16 cellular contexts compared by ENCODE assay signal in the genomic region with DNA sequence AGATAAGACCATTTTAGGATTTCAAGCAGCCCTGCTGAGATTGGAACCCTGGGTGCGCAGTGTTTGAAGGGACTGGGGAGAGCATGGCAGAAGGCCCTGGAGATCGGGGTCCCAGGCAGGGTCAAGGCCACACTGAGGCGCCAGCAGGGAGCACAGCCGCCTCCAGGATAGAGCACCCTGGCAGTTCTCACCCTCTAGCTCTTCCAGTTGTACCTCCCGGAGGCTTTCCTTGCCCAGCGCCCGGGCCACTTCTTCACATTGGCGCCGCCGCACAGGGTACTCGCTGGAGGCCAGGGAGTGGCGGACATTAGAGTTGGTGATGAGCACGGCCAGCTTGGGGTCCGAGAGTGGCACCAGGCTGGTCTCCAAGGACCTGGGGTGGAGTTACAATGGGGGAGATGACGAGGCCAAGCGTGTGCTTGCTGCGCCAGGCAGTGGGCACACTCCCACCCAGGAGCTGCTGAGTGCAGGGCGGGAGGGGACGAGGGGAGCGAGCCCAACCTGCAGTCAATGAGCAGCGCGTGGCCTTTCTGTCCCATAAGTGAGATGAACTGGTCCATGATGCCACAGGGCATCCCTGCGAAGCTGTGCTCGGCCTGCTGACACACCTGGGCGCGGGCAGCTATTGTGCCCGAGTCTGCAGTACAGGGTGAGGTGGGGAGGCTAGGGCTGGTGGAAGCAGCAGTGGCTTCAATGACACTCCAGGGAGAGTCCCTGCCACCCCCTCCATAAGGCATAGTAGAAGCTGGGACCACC. TPM values are rescaled to one million over a fixed set of nuclear protein-coding genes. Genes with fewer than 3 reads are reported as not detected.
DNase-seq lines count a peak whose midpoint lies in the region; ATAC-seq and TF ChIP-seq lines count a peak whose summit lies in the region.
"Had no signal": no experiment of that assay in that cellular context is flagged by ENCODE, and none has a peak within 500 bp of the region (broad histone marks: within the 10 kb centered on the region; RNA-seq: fewer than 3 reads in every experiment).

No MANE protein-coding gene starts in this region.

- H3K27ac ChIP-seq in lower lobe of right lung (no peak overlapping the region), OCI-LY7 (ENCODE audit: low read depth, low read length, poor library complexity, severe bottlenecking) (no peak overlapping the region), SK-N-SH (ENCODE audit: low read depth in 2 of 2, low read length in 1 of 2) (no peak overlapping the region)

- no peaks in the 10 kb centered on the region for H3K9me3 Mint-ChIP-seq in activated CD4-positive, alpha-beta memory T cell treated with anti-CD3 and anti-CD28 coated beads for 36 hours
- no peaks in the 10 kb centered on the region for H3K9me3 Mint-ChIP-seq in stimulated activated naive B cell treated with anti-CD40 and anti-IgM and Interleukin-4, amounts not matched to agents 10 μg/mL and 1 μg/mL and 100 μg/mL, for 72 hours

- H4K20me1 ChIP-seq in OCI-LY7 (ENCODE audit: insufficient read depth, low read length), result no peaks in the 10 kb centered on the region
- H4K20me1 ChIP-seq in SK-N-SH (ENCODE audit: insufficient read depth), result no peaks in the 10 kb centered on the region

- H3K79me2 ChIP-seq in OCI-LY7 (ENCODE audit: insufficient read depth, low read depth, low read length) (no peaks in the 10 kb centered on the region), SK-N-SH (ENCODE audit: insufficient read depth) (no peaks in the 10 kb centered on the region)

- intact Hi-C loops in left ventricle myocardium superior (cut with micrococcal nuclease) (no loop called here), Right ventricle myocardium superior (cut with DNase I) (no loop called here), lower lobe of right lung (cut with DNase I) (no loop called here), OCI-LY7 (cut with micrococcal nuclease; ENCODE audit: unreplicated experiment) (no loop called here)
- intact Hi-C loops in activated CD4-positive, alpha-beta memory T cell treated with anti-CD3 and anti-CD28 coated beads for 36 hours (cut with micrococcal nuclease), result no loop called here

- H2AFZ ChIP-seq in OCI-LY7 (ENCODE audit: low read length), result no peak overlapping the region
- H2AFZ ChIP-seq in SK-N-SH (ENCODE audit: low read depth), result no peak overlapping the region

- no peak for ATAC-seq in left ventricle myocardium superior
- no peak for ATAC-seq in Right ventricle myocardium superior (ENCODE audit: poor library complexity)
- no peak for ATAC-seq in lower lobe of right lung
- ATAC-seq in stimulated activated naive B cell treated with anti-CD40 and anti-IgM and Interleukin-4, amounts not matched to agents 10 μg/mL and 1 μg/mL and 100 μg/mL, for 72 hours (replicated peaks), result no peak
- ATAC-seq: gastroesophageal sphincter, PC-3 had no signal

- TF ChIP-seq CTCF in lower lobe of right lung (IDR thresholded peaks at IDR 0.05), result no peak
- no peak for TF ChIP-seq CTCF in OCI-LY7 (conservative IDR thresholded peaks at IDR 0.05; ENCODE audit: low read length)
- no peak for TF ChIP-seq CTCF in SK-N-SH (IDR thresholded peaks at IDR 0.05)

- no peak for TF ChIP-seq EP300 in SK-N-SH (IDR thresholded peaks at IDR 0.05; ENCODE audit: borderline replicate concordance in 1 of 2, low read depth in 1 of 2, low read length in 1 of 2)

- peaks cover 7% of the 10 kb centered on the region for H3K36me3 Mint-ChIP-seq in activated CD4-positive, alpha-beta memory T cell treated with anti-CD3 and anti-CD28 coated beads for 36 hours
- peaks cover 6 to 15% of the 10 kb centered on the region in 2 donors for H3K36me3 Mint-ChIP-seq in stimulated activated naive B cell treated with anti-CD40 and anti-IgM and Interleukin-4, amounts not matched to agents 10 μg/mL and 1 μg/mL and 100 μg/mL, for 72 hours

- peaks cover 11% of the 10 kb centered on the region for H3K4me1 Mint-ChIP-seq in activated CD4-positive, alpha-beta memory T cell treated with anti-CD3 and anti-CD28 coated beads for 36 hours (ENCODE audit: low read depth)
- H3K4me1 Mint-ChIP-seq in stimulated activated naive B cell treated with anti-CD40 and anti-IgM and Interleukin-4, amounts not matched to agents 10 μg/mL and 1 μg/mL and 100 μg/mL, for 72 hours, result peaks cover 16 to 32% of the 10 kb centered on the region in 2 donors

- H3K27ac Mint-ChIP-seq in activated CD4-positive, alpha-beta memory T cell treated with anti-CD3 and anti-CD28 coated beads for 36 hours, result no peak overlapping the region
- peak overlapping the region; percentile 20 for H3K27ac Mint-ChIP-seq in stimulated activated naive B cell treated with anti-CD40 and anti-IgM and Interleukin-4, amounts not matched to agents 10 μg/mL and 1 μg/mL and 100 μg/mL, for 72 hours

- CTCF ChIA-PET in activated CD4-positive, alpha-beta memory T cell treated with anti-CD3 and anti-CD28 coated beads for 36 hours (lab: Charles Lee), result interaction anchor here (1.1 to 5.8 kb wide), 9 partner anchors 9 to 561 kb away, joined by 4 to 89 read pairs (median 32); no protein-coding TSS in a partner anchor
- CTCF ChIA-PET in OCI-LY7 (lab: Charles Lee; ENCODE audit: unreplicated experiment), result interaction anchor here (0.6 to 1.4 kb wide), 4 partner anchors 9 to 146 kb away, joined by 3 to 16 read pairs (median 3); no protein-coding TSS in a partner anchor
- CTCF ChIA-PET in SK-N-SH (lab: Yijun Ruan, JAX), result interaction anchor here (0.7 to 31.4 kb wide), 12 partner anchors 8 to 351 kb away, joined by 3 to 1370 read pairs (median 40); a partner anchor contains a TSS

- no peaks in the 10 kb centered on the region for H3K9me3 ChIP-seq in lower lobe of right lung
- H3K9me3 ChIP-seq in OCI-LY7 (ENCODE audit: low read length), result no peaks in the 10 kb centered on the region
- H3K9me3 ChIP-seq in SK-N-SH, result no peaks in the 10 kb centered on the region
- H3K9me3 ChIP-seq: gastroesophageal sphincter, MG63 had no signal

- POLR2A ChIA-PET in activated CD4-positive, alpha-beta memory T cell treated with anti-CD3 and anti-CD28 coated beads for 36 hours (lab: Charles Lee), result interaction anchor here (3.7 kb wide), 1 partner anchor 12 kb away, joined by 69 read pairs; no protein-coding TSS in a partner anchor
- POLR2A ChIA-PET in OCI-LY7 (lab: Charles Lee) (interaction anchor here (0.9 to 3.0 kb wide), 5 partner anchors 9 to 74 kb away, joined by 3 to 10 read pairs (median 4); no protein-coding TSS in a partner anchor), SK-N-SH (lab: Yijun Ruan, JAX) (interaction anchor here (1.1 to 8.4 kb wide), 5 partner anchors 9 to 36 kb away, joined by 3 to 161 read pairs (median 7); a partner anchor contains a TSS)

- H3K27me3 ChIP-seq in lower lobe of right lung (ENCODE audit: low read depth) (no peaks in the 10 kb centered on the region), SK-N-SH (ENCODE audit: insufficient read depth) (no peaks in the 10 kb centered on the region)
- H3K27me3 ChIP-seq: gastroesophageal sphincter, MG63 had no signal

- no peak overlapping the region for H3K9ac ChIP-seq in SK-N-SH

- peak overlapping the region; percentile 49 for H3K4me3 Mint-ChIP-seq in activated CD4-positive, alpha-beta memory T cell treated with anti-CD3 and anti-CD28 coated beads for 36 hours
- H3K4me3 Mint-ChIP-seq in stimulated activated naive B cell treated with anti-CD40 and anti-IgM and Interleukin-4, amounts not matched to agents 10 μg/mL and 1 μg/mL and 100 μg/mL, for 72 hours, result peak overlapping the region; percentile 39 to 53

- H3K36me3 ChIP-seq in lower lobe of right lung (peaks cover 19% of the 10 kb centered on the region), OCI-LY7 (ENCODE audit: insufficient read depth, low read length) (0 out of 2 replicates have a peak, but pooled peaks cover 4% of the 10 kb centered on the region), SK-N-SH (replicated peaks in 1 of 2; ENCODE audit: control insufficient read depth in 1 of 2, insufficient read depth in 2 of 2, low read length in 1 of 2) (peaks cover 0 to 3% of the 10 kb centered on the region in 2 experiments)

- H3K4me2 ChIP-seq in OCI-LY7 (ENCODE audit: low read length) (no peak overlapping the region), SK-N-SH (no peak overlapping the region)

- H3K9me2 ChIP-seq in OCI-LY7 (ENCODE audit: insufficient read depth, low read length) (no peaks in the 10 kb centered on the region), SK-N-SH (no peaks in the 10 kb centered on the region)

- H3F3A ChIP-seq in SK-N-SH (replicated peaks; ENCODE audit: insufficient read depth), result peaks cover 20% of the 10 kb centered on the region

- peaks cover 21% of the 10 kb centered on the region for H3K4me1 ChIP-seq in lower lobe of right lung
- peaks cover 18% of the 10 kb centered on the region for H3K4me1 ChIP-seq in OCI-LY7 (ENCODE audit: insufficient read depth, low read length, poor library complexity, severe bottlenecking)
- peaks cover 8 to 13% of the 10 kb centered on the region in 2 experiments; a peak in 2 of 4 replicates for H3K4me1 ChIP-seq in SK-N-SH (ENCODE audit: control insufficient read depth in 1 of 2, insufficient read depth in 2 of 2, low read depth in 1 of 2, low read length in 1 of 2)

- peak; percentile 18 for DNase-seq in left ventricle myocardium superior
- no peak for DNase-seq in Right ventricle myocardium superior
- DNase-seq in activated CD4-positive, alpha-beta memory T cell treated with anti-CD3 and anti-CD28 coated beads for 36 hours, result no peak
- DNase-seq in lower lobe of right lung, result peak; percentile 42
- no peak for DNase-seq in stimulated activated naive B cell treated with anti-CD40 and anti-IgM and Interleukin-4, amounts not matched to agents 10 μg/mL and 1 μg/mL and 100 μg/mL, for 72 hours
- no peak for DNase-seq in OCI-LY7 (ENCODE audit: low spot score)
- no peak for DNase-seq in SK-N-SH
- no peak for DNase-seq in globus pallidus (ENCODE audit: low spot score)
- DNase-seq: activated CD4-positive, CD25-positive, alpha-beta regulatory T cell treated with anti-CD3 and anti-CD28 coated beads, Interleukin-2, amount 50 U/mL, for 72 hours; activated gamma-delta T cell; central memory CD4-positive, alpha-beta T cell; MG63; NCI-H187; NCI-H510A treated with DMSO at 0.1 percent for 48 hours; PC-3 had no signal

- BruUV-seq in OCI-LY7 (replicated peaks; lab: Mats Ljungman, UMichigan), result no TSS peak

- H3K4me3 ChIP-seq in lower lobe of right lung, result no peak overlapping the region
- H3K4me3 ChIP-seq in OCI-LY7 (ENCODE audit: low read depth, low read length, poor library complexity, severe bottlenecking), result no peak overlapping the region
- no peak overlapping the region for H3K4me3 ChIP-seq in SK-N-SH (ENCODE audit: low read depth in 2 of 2, low read length in 1 of 2)
- H3K4me3 ChIP-seq: gastroesophageal sphincter, MG63 had no signal

- 98% methylated on average over 27 of the region's 27 CpGs for WGBS in SK-N-SH (ENCODE audit: low lambda C conversion rate)

- TF ChIP-seq RAD21 in SK-N-SH (IDR thresholded peaks at IDR 0.05; ENCODE audit: low read length), result no peak

- H3K27me3 Mint-ChIP-seq in activated CD4-positive, alpha-beta memory T cell treated with anti-CD3 and anti-CD28 coated beads for 36 hours, result no peaks in the 10 kb centered on the region
- no peaks in the 10 kb centered on the region for H3K27me3 Mint-ChIP-seq in stimulated activated naive B cell treated with anti-CD40 and anti-IgM and Interleukin-4, amounts not matched to agents 10 μg/mL and 1 μg/mL and 100 μg/mL, for 72 hours

RNA-seq across cellular contexts. Expression of a gene that starts 2.3 kb away (rescaled TPM):
- total RNA-seq in left ventricle myocardium superior (20.2 TPM), Right ventricle myocardium superior (23.3 TPM), lower lobe of right lung (34.0 TPM), OCI-LY7 (2022) (74.8 and 76.5 TPM in 2 replicates)
- total RNA-seq in activated CD4-positive, alpha-beta memory T cell treated with anti-CD3 and anti-CD28 coated beads for 36 hours, result 10 to 100 TPM; 69.3 to 69.7 TPM
- total RNA-seq in OCI-LY7 (2014; rRNA removed; shearing (Covaris generic)), result 88.2 and 99.4 TPM in 2 replicates
- polyA plus RNA-seq in SK-N-SH (2012; rRNA removed), result 36.5 and 39.2 TPM in 2 replicates
- polyA plus RNA-seq in SK-N-SH (2012; cell fraction: cytosol; rRNA removed), result 12.4 and 22.4 TPM in 2 replicates
- 82.6 and 138 TPM in 2 replicates for polyA plus RNA-seq in SK-N-SH (2012; cell fraction: nucleus; rRNA removed)

RNA-seq across cellular contexts. Expression of a gene that starts 21.9 kb away (rescaled TPM):
- total RNA-seq in left ventricle myocardium superior (14.8 TPM), Right ventricle myocardium superior (14.3 TPM), lower lobe of right lung (31.1 TPM), OCI-LY7 (2022) (67.6 and 77.3 TPM in 2 replicates)
- 10 to 100 TPM; 21.8 to 24.7 TPM for total RNA-seq in activated CD4-positive, alpha-beta memory T cell treated with anti-CD3 and anti-CD28 coated beads for 36 hours
- 41.5 and 44.0 TPM in 2 replicates for total RNA-seq in OCI-LY7 (2014; rRNA removed; shearing (Covaris generic))
- 19.9 and 24.8 TPM in 2 replicates for polyA plus RNA-seq in SK-N-SH (2012; rRNA removed)
- polyA plus RNA-seq in SK-N-SH (2012; cell fraction: cytosol; rRNA removed), result 22.1 and 26.9 TPM in 2 replicates
- 54.0 and 54.3 TPM in 2 replicates for polyA plus RNA-seq in SK-N-SH (2012; cell fraction: nucleus; rRNA removed)

RNA-seq across cellular contexts. Expression of a gene that starts 41.4 kb away (rescaled TPM):
- 8.8 TPM for total RNA-seq in left ventricle myocardium superior
- 9.4 TPM for total RNA-seq in Right ventricle myocardium superior
- 1 to 10 TPM in 1 of 2 experiments, under 1 TPM in 1; 0.67 to 1.1 TPM for total RNA-seq in activated CD4-positive, alpha-beta memory T cell treated with anti-CD3 and anti-CD28 coated beads for 36 hours
- total RNA-seq in lower lobe of right lung, result 34.7 TPM
- 0.66 and 2.0 TPM in 2 replicates for total RNA-seq in OCI-LY7 (2014; rRNA removed; shearing (Covaris generic))
- total RNA-seq in OCI-LY7 (2022), result 1.9 and 3.9 TPM in 2 replicates
- polyA plus RNA-seq in SK-N-SH (2012; rRNA removed), result 3.6 and 7.0 TPM in 2 replicates
- polyA plus RNA-seq in SK-N-SH (2012; cell fraction: cytosol; rRNA removed), result 1.7 and 3.3 TPM in 2 replicates
- 8.6 and 11.2 TPM in 2 replicates for polyA plus RNA-seq in SK-N-SH (2012; cell fraction: nucleus; rRNA removed)

Comparison
In these comparisons a context has a peak if more than half of its experiments do, and no peak if none do; other contexts are left out.
1. DNase-seq: peak in left ventricle myocardium superior (single experiment) and lower lobe of right lung (single experiment); none in Right ventricle myocardium superior (single experiment), activated CD4-positive, alpha-beta memory T cell treated with anti-CD3 and anti-CD28 coated beads for 36 hours (single experiment), stimulated activated naive B cell treated with anti-CD40 and anti-IgM and Interleukin-4, amounts not matched to agents 10 μg/mL and 1 μg/mL and 100 μg/mL, for 72 hours (single experiment), OCI-LY7 (single experiment), SK-N-SH (single experiment) and globus pallidus (single experiment).